8 cellular contexts compared by ENCODE assay signal in genomic region chrX:123962794-123963373, GRCh38. TPM values are rescaled to one million over a fixed set of nuclear protein-coding genes. Genes with fewer than 3 reads are reported as not detected.
DNase-seq lines count a peak whose midpoint lies in the region; ATAC-seq and TF ChIP-seq lines count a peak whose summit lies in the region.

No MANE protein-coding gene starts in this region.

- H3K9ac ChIP-seq in mucosa of rectum (ENCODE audit: low read depth in 1 of 2, low read length in 2 of 2): peak overlapping the region; percentile 75 to 94

- no peak for TF ChIP-seq EP300 in Ishikawa (IDR thresholded peaks at IDR 0.05; ENCODE audit: borderline replicate concordance)

- peak; percentile 64 for ATAC-seq in GM21619 (IDR thresholded peaks at IDR 0.05; ENCODE audit: unreplicated experiment)

- DNase-seq in DMS 273 treated with DMSO at 0.1 percent for 48 hours (lab: John Stamatoyannopoulos, UW) (peak; percentile 92), OCI-M1 (lab: John Stamatoyannopoulos, UW) (peak; percentile 94), activated T-cell treated with anti-CD3 and anti-CD28 coated beads for 48 hours (ENCODE audit: low read depth) (peak; percentile 79), epithelial cell of proximal tubule (ENCODE audit: low read depth) (no peak)
- peak; percentile 84 for DNase-seq in stimulated activated CD8-positive, alpha-beta memory T cell treated with anti-CD3 and anti-CD28 coated beads, Interleukin-4, amount 100 ng/mL, for 48 hours

- H3K36me3 ChIP-seq in mucosa of rectum (ENCODE audit: control insufficient read depth in 2 of 2, insufficient read depth in 2 of 2, low read length in 2 of 2): no peaks in the 10 kb centered on the region

- H3K27me3 ChIP-seq in mucosa of rectum (ENCODE audit: control insufficient read depth in 2 of 2, insufficient read depth in 2 of 2, low read length in 2 of 2): no peaks in the 10 kb centered on the region

- H3K4me3 ChIP-seq in epithelial cell of proximal tubule (ENCODE audit: low read depth, low read length): peak overlapping the region; percentile 80
- peak overlapping the region; percentile 66 to 89 for H3K4me3 ChIP-seq in mucosa of rectum (ENCODE audit: low read length in 2 of 2)

- no peak for TF ChIP-seq RAD21 in Ishikawa (IDR thresholded peaks at IDR 0.05; ENCODE audit: low read depth)

- H3K4me1 ChIP-seq in mucosa of rectum (ENCODE audit: control insufficient read depth in 2 of 2, insufficient read depth in 2 of 2, low read length in 2 of 2): peaks cover 3 to 5% of the 10 kb centered on the region in 2 donors

- no peak for TF ChIP-seq CTCF in epithelial cell of proximal tubule (conservative IDR thresholded peaks at IDR 0.05; ENCODE audit: low read depth, low read length)

- peak overlapping the region; percentile 96 to 97 for H3K27ac ChIP-seq in mucosa of rectum (ENCODE audit: low read depth in 2 of 2, low read length in 2 of 2)

- H3K9me3 ChIP-seq in mucosa of rectum (ENCODE audit: control insufficient read depth in 2 of 2, low read length in 2 of 2): no peaks in the 10 kb centered on the region

TF ChIP-seq in Ishikawa, 13 proteins besides CTCF, POLR2A, EP300 and RAD21:
- TF ChIP-seq ZBTB7A (IDR thresholded peaks at IDR 0.05; ENCODE audit: low read depth) (no peak), EGR1 (IDR thresholded peaks at IDR 0.05) (peak; percentile 51; the same call in 1 of the 2 replicates), MAX (IDR thresholded peaks at IDR 0.05) (0 out of 2 replicates have a peak, but pooled peaks have one; percentile 14), NFIC (IDR thresholded peaks at IDR 0.05) (no peak), TEAD4 (IDR thresholded peaks at IDR 0.05) (0 out of 2 replicates have a peak, but pooled peaks have one; percentile 18), REST (IDR thresholded peaks at IDR 0.05; ENCODE audit: low read depth) (no peak), CEBPB (IDR thresholded peaks at IDR 0.05) (no peak)

RNA-seq across cellular contexts. Expression of gene STAG2, which starts 1.4 kb away (rescaled TPM):
- total RNA-seq in epithelial cell of proximal tubule: 37.3 and 45.3 TPM in 2 replicates
